In the genomic region with DNA sequence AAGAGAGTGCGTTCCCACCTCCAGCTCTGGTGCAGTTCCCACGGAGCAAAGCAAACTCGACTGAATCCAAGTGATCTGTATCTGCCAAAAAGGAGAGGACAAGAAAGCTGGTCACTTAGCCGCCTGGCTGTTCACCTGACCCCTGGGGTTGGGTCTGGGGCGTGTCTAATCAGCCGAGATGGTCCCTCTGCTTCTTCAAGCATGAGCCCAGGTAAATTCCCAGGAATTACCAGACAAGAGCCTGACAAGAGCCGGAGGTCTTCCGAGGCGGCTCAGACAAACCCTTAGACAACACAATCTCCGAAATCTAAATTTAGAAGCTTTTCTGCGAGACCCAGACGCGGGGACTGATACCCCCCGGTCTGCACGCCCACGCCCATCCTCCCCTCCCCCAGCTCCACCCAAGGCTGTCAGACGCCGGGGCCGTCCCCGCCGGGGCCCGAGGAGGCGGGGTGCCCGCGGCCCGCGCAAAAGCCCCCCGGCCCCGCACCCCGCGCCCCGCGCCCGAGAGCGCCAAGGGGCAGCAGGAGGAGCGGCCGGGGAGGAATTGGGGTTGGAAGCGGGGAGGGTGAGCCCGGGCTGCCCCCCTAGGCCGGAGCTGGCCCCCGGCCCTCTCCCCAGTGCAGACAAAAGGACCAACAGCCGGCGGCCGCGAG, we compare ENCODE assay signal across 8 cellular contexts. TPM values are rescaled to one million over a fixed set of nuclear protein-coding genes. Genes with fewer than 3 reads are reported as not detected.
DNase-seq lines count a peak whose midpoint lies in the region; ATAC-seq and TF ChIP-seq lines count a peak whose summit lies in the region.

No MANE protein-coding gene starts in this region.

- H2AFZ ChIP-seq in DND-41 (ENCODE audit: low read depth, low read length), result peak overlapping the region; percentile 86

- no peak for TF ChIP-seq CTCF in DND-41 (IDR thresholded peaks at IDR 0.05; ENCODE audit: borderline replicate concordance, extremely low read depth, low read length, poor library complexity, severe bottlenecking)
- peak; percentile 40 for TF ChIP-seq CTCF in LNCaP clone FGC (IDR thresholded peaks at IDR 0.05; ENCODE audit: control insufficient read depth, extremely low read depth, insufficient read depth)

- no peaks in the 10 kb centered on the region for H3K9me3 Mint-ChIP-seq in stimulated activated effector memory CD8-positive, alpha-beta T cell treated with anti-CD3 and anti-CD28 coated beads, Interleukin-12 subunit alpha, Interleukin-12 subunit beta, amount 100 ng/mL, for 72 hours

- peak overlapping the region; percentile 26; the same call in 1 of the 2 replicates for H3K27ac ChIP-seq in DND-41 (ENCODE audit: low read length)
- H3K27ac ChIP-seq in ectodermal cell (ENCODE audit: insufficient read depth, low read depth, low read length, poor library complexity, severe bottlenecking), result peak overlapping the region; percentile 87
- H3K27ac ChIP-seq in mesodermal cell (ENCODE audit: low read depth, low read length, severe bottlenecking), result peak overlapping the region; percentile 88

- H3K27me3 ChIP-seq in DND-41 (ENCODE audit: insufficient read depth, low read length, poor library complexity), result peaks cover 9% of the 10 kb centered on the region
- no peaks in the 10 kb centered on the region for H3K27me3 ChIP-seq in ectodermal cell (ENCODE audit: control insufficient read depth, insufficient read depth, low read length, poor library complexity, severe bottlenecking)

- H3K4me3 ChIP-seq in DND-41 (ENCODE audit: low read depth in 1 of 2, low read length in 2 of 2) (peak overlapping the region; percentile 67 to 86), LNCaP clone FGC (ENCODE audit: low read depth, low read length) (peak overlapping the region; percentile 69), ectodermal cell (ENCODE audit: insufficient read depth, low read depth, low read length) (peak overlapping the region; percentile 89), mesodermal cell (ENCODE audit: extremely low read depth, insufficient read depth, low read length, poor library complexity, severe bottlenecking) (peak overlapping the region; percentile 89)

- peak overlapping the region; percentile 83 for H3K4me2 ChIP-seq in DND-41 (ENCODE audit: insufficient read depth, low read length)

- no peaks in the 10 kb centered on the region for H3K9me3 ChIP-seq in DND-41 (ENCODE audit: insufficient read depth, low read length, severe bottlenecking)
- H3K9me3 ChIP-seq in ectodermal cell (ENCODE audit: control insufficient read depth, low read length), result no peaks in the 10 kb centered on the region
- no peaks in the 10 kb centered on the region for H3K9me3 ChIP-seq in mesodermal cell (ENCODE audit: control insufficient read depth, low read length)

- peak overlapping the region; percentile 77 for H3K27ac Mint-ChIP-seq in stimulated activated effector memory CD8-positive, alpha-beta T cell treated with anti-CD3 and anti-CD28 coated beads, Interleukin-12 subunit alpha, Interleukin-12 subunit beta, amount 100 ng/mL, for 72 hours

- H3K79me2 ChIP-seq in DND-41 (ENCODE audit: insufficient read depth, low read length), result 0 out of 2 replicates have a peak, but pooled peaks cover 2% of the 10 kb centered on the region

- H3K36me3 ChIP-seq in DND-41 (ENCODE audit: insufficient read depth, low read length), result peaks cover 11% of the 10 kb centered on the region
- peaks cover 9% of the 10 kb centered on the region for H3K36me3 ChIP-seq in ectodermal cell (ENCODE audit: control insufficient read depth, insufficient read depth, low read length)
- peaks cover 29% of the 10 kb centered on the region for H3K36me3 ChIP-seq in mesodermal cell (ENCODE audit: control insufficient read depth, insufficient read depth, low read length)

- H4K20me1 ChIP-seq in DND-41 (ENCODE audit: insufficient read depth, low read length), result peaks cover 28% of the 10 kb centered on the region

- H3K36me3 Mint-ChIP-seq in stimulated activated effector memory CD8-positive, alpha-beta T cell treated with anti-CD3 and anti-CD28 coated beads, Interleukin-12 subunit alpha, Interleukin-12 subunit beta, amount 100 ng/mL, for 72 hours, result peaks cover 23% of the 10 kb centered on the region

- H3K4me1 ChIP-seq in DND-41 (ENCODE audit: insufficient read depth, low read length) (peaks cover 51% of the 10 kb centered on the region), ectodermal cell (ENCODE audit: control insufficient read depth, insufficient read depth, low read length) (peaks cover 2% of the 10 kb centered on the region), mesodermal cell (ENCODE audit: control insufficient read depth, insufficient read depth, low read length, poor library complexity, severe bottlenecking) (peaks cover 12% of the 10 kb centered on the region)

- H3K9ac ChIP-seq in DND-41 (ENCODE audit: low read depth, low read length), result peak overlapping the region; percentile 83

- WGBS in ectodermal cell, 2 experiments, result 0 to 1% methylated on average over 45 of the region's 45 CpGs
- 1 to 2% methylated on average over 16 to 26 of the region's 45 CpGs for WGBS in mesodermal cell (ENCODE audit: insufficient coverage in 2 of 2), 2 experiments

- DNase-seq in DND-41, result peak; percentile 36
- peak; percentile 44 for DNase-seq in LNCaP clone FGC (ENCODE audit: low read depth)
- DNase-seq in activated CD4-positive, alpha-beta T cell treated with anti-CD3 and anti-CD28 coated beads, Interleukin-2, amount 50 U/mL, for 4 hours, result peak; percentile 48 to 57
- peak; percentile 38 to 79 for DNase-seq in stimulated activated effector memory CD8-positive, alpha-beta T cell treated with anti-CD3 and anti-CD28 coated beads, Interleukin-12 subunit alpha, Interleukin-12 subunit beta, amount 100 ng/mL, for 72 hours (ENCODE audit: low spot score in 2 of 2)

- no peak; the same call in 2 of the 3 replicates for ATAC-seq in DND-41 (ENCODE audit: insufficient read depth, low read depth)
- ATAC-seq in GM21737 (IDR thresholded peaks at IDR 0.05; ENCODE audit: unreplicated experiment), result peak; percentile 47
- ATAC-seq in stimulated activated effector memory CD8-positive, alpha-beta T cell treated with anti-CD3 and anti-CD28 coated beads, Interleukin-12 subunit alpha, Interleukin-12 subunit beta, amount 100 ng/mL, for 72 hours, result peak; percentile 52
- ATAC-seq in HG03565 (IDR thresholded peaks at IDR 0.05; ENCODE audit: unreplicated experiment), result no peak

- H3K4me3 Mint-ChIP-seq in stimulated activated effector memory CD8-positive, alpha-beta T cell treated with anti-CD3 and anti-CD28 coated beads, Interleukin-12 subunit alpha, Interleukin-12 subunit beta, amount 100 ng/mL, for 72 hours, result peak overlapping the region; percentile 99

- H3K4me1 Mint-ChIP-seq in stimulated activated effector memory CD8-positive, alpha-beta T cell treated with anti-CD3 and anti-CD28 coated beads, Interleukin-12 subunit alpha, Interleukin-12 subunit beta, amount 100 ng/mL, for 72 hours, result peaks cover 28% of the 10 kb centered on the region

RNA-seq across cellular contexts. Expression of gene ZNF821, which starts 0.7 kb away (rescaled TPM):
- polyA plus RNA-seq in ectodermal cell (2013, experiment 1 of 4), result 19.4 TPM
- polyA plus RNA-seq in ectodermal cell (2013, experiment 2 of 4), result 20.0 TPM
- 20.5 TPM for polyA plus RNA-seq in ectodermal cell (2013, experiment 3 of 4)
- polyA plus RNA-seq in ectodermal cell (2013, experiment 4 of 4), result 20.0 TPM
- 16.6 TPM for polyA plus RNA-seq in mesodermal cell (2013, experiment 1 of 2)
- 19.4 TPM for polyA plus RNA-seq in mesodermal cell (2013, experiment 2 of 2)

RNA-seq across cellular contexts. Expression of gene IST1, which starts 12.0 kb away (rescaled TPM):
- 385 TPM for polyA plus RNA-seq in ectodermal cell (2013, experiment 1 of 4)
- 398 TPM for polyA plus RNA-seq in ectodermal cell (2013, experiment 2 of 4)
- polyA plus RNA-seq in ectodermal cell (2013, experiment 3 of 4), result 286 TPM
- 316 TPM for polyA plus RNA-seq in ectodermal cell (2013, experiment 4 of 4)
- polyA plus RNA-seq in mesodermal cell (2013, experiment 1 of 2), result 274 TPM
- 263 TPM for polyA plus RNA-seq in mesodermal cell (2013, experiment 2 of 2)

RNA-seq across cellular contexts. Expression of gene ATXN1L, which starts 37.5 kb away (rescaled TPM):
- polyA plus RNA-seq in ectodermal cell (2013, experiment 1 of 4), result 24.9 TPM
- polyA plus RNA-seq in ectodermal cell (2013, experiment 2 of 4), result 28.9 TPM
- 17.4 TPM for polyA plus RNA-seq in ectodermal cell (2013, experiment 3 of 4)
- polyA plus RNA-seq in ectodermal cell (2013, experiment 4 of 4), result 20.2 TPM
- polyA plus RNA-seq in mesodermal cell (2013, experiment 1 of 2), result 17.8 TPM
- 15.6 TPM for polyA plus RNA-seq in mesodermal cell (2013, experiment 2 of 2)

Comparison
In these comparisons a context has a peak if more than half of its experiments do, and no peak if none do; other contexts are left out.
1. ATAC-seq: peak in GM21737 (single experiment) and stimulated activated effector memory CD8-positive, alpha-beta T cell treated with anti-CD3 and anti-CD28 coated beads, Interleukin-12 subunit alpha, Interleukin-12 subunit beta, amount 100 ng/mL, for 72 hours (single experiment); none in DND-41 (single experiment) and HG03565 (single experiment).
2. H3K27ac ChIP-seq: peak in every context shown above with its lines; median percentile 88 in mesodermal cell; 87 in ectodermal cell; 26 in DND-41.
3. Peak in every context shown above with its lines, with median percentiles within 50 percentile points of each other: DNase-seq and H3K4me3 ChIP-seq.